ENCODE assay signal across 20 cellular contexts in genomic region chr21:39220150-39220549, GRCh38.
"Had no signal": no experiment of that assay in that cellular context is flagged by ENCODE, and none has a peak within 500 bp of the region (broad histone marks: within the 10 kb centered on the region; RNA-seq: fewer than 3 reads in every experiment).

No MANE protein-coding gene starts in this region.

- H3K27ac Mint-ChIP-seq: activated naive CD8-positive, alpha-beta T cell treated with anti-CD3 and anti-CD28 coated beads for 36 hours; T-helper 17 cell; WTC11 had no signal

- H3K9me3 Mint-ChIP-seq: activated naive CD8-positive, alpha-beta T cell treated with anti-CD3 and anti-CD28 coated beads for 36 hours; WTC11 had no signal

- DNase-seq: activated CD4-positive, CD25-positive, alpha-beta regulatory T cell treated with anti-CD3 and anti-CD28 coated beads, Interleukin-2, amount 50 U/mL, for 72 hours; activated effector memory CD4-positive, alpha-beta T cell treated with anti-CD3 and anti-CD28 coated beads, Interleukin-2, amount 50 U/mL, for 16 hours; activated naive CD4-positive, alpha-beta T cell treated with Interleukin-2 at 50 U/mL for 16 hours; activated naive CD8-positive, alpha-beta T cell treated with anti-CD3 and anti-CD28 coated beads for 36 hours; activated T-cell treated with anti-CD3 and anti-CD28 coated beads for 4 hours; brain microvascular endothelial cell; central memory CD4-positive, alpha-beta T cell; Karpas-422; NCI-H1105 treated with DMSO at 0.1 percent for 48 hours; NCI-H1436 treated with DMSO at 0.1 percent for 48 hours; NCI-H187; NCI-H2081 treated with DMSO at 0.1 percent for 48 hours; NCI-H446; NCI-H524; Peyer's patch; SIG-M5; T-helper 17 cell; T-helper 9 cell had no signal

- H3K4me3 ChIP-seq: K562, Peyer's patch had no signal

- H3K27me3 ChIP-seq: brain microvascular endothelial cell, Peyer's patch had no signal

- H3K27ac ChIP-seq: brain microvascular endothelial cell, Peyer's patch had no signal

- H3K27me3 Mint-ChIP-seq: activated naive CD8-positive, alpha-beta T cell treated with anti-CD3 and anti-CD28 coated beads for 36 hours; T-helper 17 cell had no signal

- H3K4me1 ChIP-seq: Peyer's patch had no signal

- ATAC-seq: K562, T-helper 17 cell, WTC11 had no signal

- H3K4me1 Mint-ChIP-seq: WTC11 had no signal

- H3K9me3 ChIP-seq: Peyer's patch had no signal

- H3K4me3 Mint-ChIP-seq: activated naive CD8-positive, alpha-beta T cell treated with anti-CD3 and anti-CD28 coated beads for 36 hours; T-helper 17 cell; WTC11 had no signal
